In genomic region chr10:47175181-47176080, GRCh38 we compare ENCODE assay signal across 30 cellular contexts.
DNase-seq lines count a peak whose midpoint lies in the region; ATAC-seq and TF ChIP-seq lines count a peak whose summit lies in the region.
"Had no signal": no experiment of that assay in that cellular context is flagged by ENCODE, and none has a peak within 500 bp of the region (broad histone marks: within the 10 kb centered on the region; RNA-seq: fewer than 3 reads in every experiment).

No MANE protein-coding gene starts in this region.

- H3K4me3 ChIP-seq in fibroblast of pulmonary artery (replicated peaks; ENCODE audit: low read depth, low read length): no peak overlapping the region
- H3K4me3 ChIP-seq: A549, adrenal gland, HAP-1, thoracic aorta, uterus had no signal

- CTCF ChIA-PET in WTC11 (lab: Charles Lee): interaction anchor here (0.8 to 1.8 kb wide), 3 partner anchors 128 to 151 kb away, joined by 3 to 6 read pairs (median 5); no protein-coding TSS in a partner anchor

- no peak for DNase-seq in activated naive CD4-positive, alpha-beta T cell treated with Interleukin-2 at 50 U/mL for 16 hours
- DNase-seq in WTC11 (ENCODE audit: low spot score) (no peak), fibroblast of pulmonary artery (ENCODE audit: low read depth) (peak; percentile 16), HFFc6 (no peak), left ventricle myocardium superior (no peak), midbrain (lab: John Stamatoyannopoulos, UW) (no peak)
- no peak for DNase-seq in stimulated activated naive CD4-positive, alpha-beta T cell (lab: John Stamatoyannopoulos, UW)
- DNase-seq: activated CD4-positive, alpha-beta T cell treated with anti-CD3 and anti-CD28 coated beads, Interleukin-2, amount 10 ng/mL, durations not matched to agents 24 days and 14 days; activated naive CD4-positive, alpha-beta T cell; activated T-cell treated with anti-CD3 and anti-CD28 coated beads, Interleukin-2, amount 50 U/mL, for 4 hours; adrenal gland; brain microvascular endothelial cell; CD4-positive, alpha-beta memory T cell; DMS153; effector memory CD4-positive, alpha-beta T cell; erythroblast; Karpas-422; mammary epithelial cell; NCI-H510A; stimulated activated CD4-positive, alpha-beta T cell treated with anti-CD3 and anti-CD28 coated beads, Interleukin-15, amount 100 ng/mL, for 24 hours; uterus had no signal

- no peaks in the 10 kb centered on the region for H3K27me3 Mint-ChIP-seq in activated naive CD4-positive, alpha-beta T cell treated with anti-CD3 and anti-CD28 coated beads, Interleukin-2, amount 50 U/mL, for 24 hours
- H3K27me3 Mint-ChIP-seq in WTC11 (ENCODE audit: low read depth) (no peaks in the 10 kb centered on the region; the same call in 1 of the 2 replicates), HFFc6 (ENCODE audit: insufficient read depth) (peaks cover 4% of the 10 kb centered on the region)
- H3K27me3 Mint-ChIP-seq: CD4-positive, alpha-beta memory T cell; stimulated activated naive CD8-positive, alpha-beta T cell treated with anti-CD3 and anti-CD28 coated beads, Interleukin-15, Interleukin-2, amounts not matched to agents 100 ng/mL and 50 ng/mL, for 24 hours had no signal

- ATAC-seq in WTC11 (peak; percentile 44), left ventricle myocardium superior (no peak)
- ATAC-seq: A549; activated T-cell treated with anti-CD3 and anti-CD28 coated beads, Interleukin-2, amount 50 U/mL, for 4 hours; foreskin keratinocyte; Panc1 had no signal

- H3K36me3 Mint-ChIP-seq in activated naive CD4-positive, alpha-beta T cell treated with anti-CD3 and anti-CD28 coated beads, Interleukin-2, amount 50 U/mL, for 24 hours: no peaks in the 10 kb centered on the region
- peaks cover 8% of the 10 kb centered on the region for H3K36me3 Mint-ChIP-seq in WTC11
- H3K36me3 Mint-ChIP-seq in HFFc6 (ENCODE audit: low read depth): peaks cover 5% of the 10 kb centered on the region; the same call in 1 of the 2 replicates
- H3K36me3 Mint-ChIP-seq: CD4-positive, alpha-beta memory T cell had no signal

- intact Hi-C loops in left ventricle myocardium superior (cut with micrococcal nuclease): no loop called here

- POLR2A ChIA-PET in WTC11 (lab: Charles Lee): no interaction called here

- TF ChIP-seq CTCF in WTC11 (IDR thresholded peaks at IDR 0.05) (no peak), fibroblast of pulmonary artery (IDR thresholded peaks at IDR 0.05; ENCODE audit: low read length, missing control alignments) (no peak), HFFc6 (IDR thresholded peaks at IDR 0.05) (no peak)

- peaks cover 12% of the 10 kb centered on the region for H3K4me1 Mint-ChIP-seq in activated naive CD4-positive, alpha-beta T cell treated with anti-CD3 and anti-CD28 coated beads, Interleukin-2, amount 50 U/mL, for 24 hours
- H3K4me1 Mint-ChIP-seq in WTC11: peaks cover 11% of the 10 kb centered on the region
- peaks cover 55% of the 10 kb centered on the region for H3K4me1 Mint-ChIP-seq in HFFc6 (ENCODE audit: low read depth)
- H3K4me1 Mint-ChIP-seq: activated CD4-positive, alpha-beta T cell treated with anti-CD3 and anti-CD28 coated beads, Interleukin-2, amount 10 ng/mL, durations not matched to agents 24 days and 14 days had no signal

- H3K9me3 Mint-ChIP-seq in activated naive CD4-positive, alpha-beta T cell treated with anti-CD3 and anti-CD28 coated beads, Interleukin-2, amount 50 U/mL, for 24 hours: peaks cover 5% of the 10 kb centered on the region
- peaks cover 20% of the 10 kb centered on the region for H3K9me3 Mint-ChIP-seq in WTC11
- no peaks in the 10 kb centered on the region for H3K9me3 Mint-ChIP-seq in HFFc6
- H3K9me3 Mint-ChIP-seq: activated CD4-positive, alpha-beta T cell treated with anti-CD3 and anti-CD28 coated beads, Interleukin-2, amount 10 ng/mL, durations not matched to agents 24 days and 14 days; CD4-positive, alpha-beta memory T cell; stimulated activated naive CD8-positive, alpha-beta T cell treated with anti-CD3 and anti-CD28 coated beads, Interleukin-15, Interleukin-2, amounts not matched to agents 100 ng/mL and 50 ng/mL, for 24 hours; T-helper 2 cell treated with Interferon-gamma antibody and Interleukin-4, amounts not matched to agents 5 μg/mL and 100 μg/mL, for 36 hours had no signal

- H3K27ac Mint-ChIP-seq in activated naive CD4-positive, alpha-beta T cell treated with anti-CD3 and anti-CD28 coated beads, Interleukin-2, amount 50 U/mL, for 24 hours: peak overlapping the region; percentile 12
- H3K27ac Mint-ChIP-seq in WTC11: no peak overlapping the region
- H3K27ac Mint-ChIP-seq in HFFc6: no peak overlapping the region
- H3K27ac Mint-ChIP-seq: activated CD4-positive, alpha-beta T cell treated with anti-CD3 and anti-CD28 coated beads, Interleukin-2, amount 10 ng/mL, durations not matched to agents 24 days and 14 days; progenitor cell of endocrine pancreas; stimulated activated naive CD8-positive, alpha-beta T cell treated with anti-CD3 and anti-CD28 coated beads, Interleukin-15, Interleukin-2, amounts not matched to agents 100 ng/mL and 50 ng/mL, for 24 hours; T-helper 2 cell treated with Interferon-gamma antibody and Interleukin-4, amounts not matched to agents 5 μg/mL and 100 μg/mL, for 36 hours had no signal

- no peak overlapping the region for H3K4me3 Mint-ChIP-seq in activated naive CD4-positive, alpha-beta T cell treated with anti-CD3 and anti-CD28 coated beads, Interleukin-2, amount 50 U/mL, for 24 hours
- H3K4me3 Mint-ChIP-seq in WTC11 (no peak overlapping the region), HFFc6 (no peak overlapping the region)
- H3K4me3 Mint-ChIP-seq: activated CD4-positive, alpha-beta T cell treated with anti-CD3 and anti-CD28 coated beads, Interleukin-2, amount 10 ng/mL, durations not matched to agents 24 days and 14 days; activated T-cell treated with anti-CD3 and anti-CD28 coated beads, Interleukin-2, amount 50 U/mL, for 4 hours; stimulated activated naive CD8-positive, alpha-beta T cell treated with anti-CD3 and anti-CD28 coated beads, Interleukin-15, Interleukin-2, amounts not matched to agents 100 ng/mL and 50 ng/mL, for 24 hours; T-helper 2 cell treated with Interferon-gamma antibody and Interleukin-4, amounts not matched to agents 5 μg/mL and 100 μg/mL, for 36 hours had no signal

TF ChIP-seq in WTC11, 78 proteins besides CTCF, POLR2A, EP300 and RAD21 (continues in another document):
- TF ChIP-seq, protein P1, sequence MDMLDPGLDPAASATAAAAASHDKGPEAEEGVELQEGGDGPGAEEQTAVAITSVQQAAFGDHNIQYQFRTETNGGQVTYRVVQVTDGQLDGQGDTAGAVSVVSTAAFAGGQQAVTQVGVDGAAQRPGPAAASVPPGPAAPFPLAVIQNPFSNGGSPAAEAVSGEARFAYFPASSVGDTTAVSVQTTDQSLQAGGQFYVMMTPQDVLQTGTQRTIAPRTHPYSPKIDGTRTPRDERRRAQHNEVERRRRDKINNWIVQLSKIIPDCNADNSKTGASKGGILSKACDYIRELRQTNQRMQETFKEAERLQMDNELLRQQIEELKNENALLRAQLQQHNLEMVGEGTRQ (CRISPR knock-in tag; IDR thresholded peaks at IDR 0.05): no peak
- TF ChIP-seq ZBTB21 (CRISPR knock-in tag; IDR thresholded peaks at IDR 0.05; ENCODE audit: borderline replicate concordance) (no peak), SMAD4 (CRISPR knock-in tag; IDR thresholded peaks at IDR 0.05) (no peak), CDX4 (CRISPR knock-in tag; IDR thresholded peaks at IDR 0.05; ENCODE audit: borderline replicate concordance) (no peak), ZMAT4 (CRISPR knock-in tag; IDR thresholded peaks at IDR 0.05) (no peak), NFATC4 (CRISPR knock-in tag; IDR thresholded peaks at IDR 0.05) (no peak), NR2C2 (CRISPR knock-in tag; IDR thresholded peaks at IDR 0.05) (no peak), SMAD3 (CRISPR knock-in tag; IDR thresholded peaks at IDR 0.05; ENCODE audit: borderline replicate concordance) (no peak), ZNF121 (CRISPR knock-in tag; IDR thresholded peaks at IDR 0.05) (no peak), ZNF263 (CRISPR knock-in tag; IDR thresholded peaks at IDR 0.05; ENCODE audit: low read depth) (no peak), E2F4 (CRISPR knock-in tag; IDR thresholded peaks at IDR 0.05; ENCODE audit: borderline replicate concordance, low read depth) (no peak)
- TF ChIP-seq, protein P2, sequence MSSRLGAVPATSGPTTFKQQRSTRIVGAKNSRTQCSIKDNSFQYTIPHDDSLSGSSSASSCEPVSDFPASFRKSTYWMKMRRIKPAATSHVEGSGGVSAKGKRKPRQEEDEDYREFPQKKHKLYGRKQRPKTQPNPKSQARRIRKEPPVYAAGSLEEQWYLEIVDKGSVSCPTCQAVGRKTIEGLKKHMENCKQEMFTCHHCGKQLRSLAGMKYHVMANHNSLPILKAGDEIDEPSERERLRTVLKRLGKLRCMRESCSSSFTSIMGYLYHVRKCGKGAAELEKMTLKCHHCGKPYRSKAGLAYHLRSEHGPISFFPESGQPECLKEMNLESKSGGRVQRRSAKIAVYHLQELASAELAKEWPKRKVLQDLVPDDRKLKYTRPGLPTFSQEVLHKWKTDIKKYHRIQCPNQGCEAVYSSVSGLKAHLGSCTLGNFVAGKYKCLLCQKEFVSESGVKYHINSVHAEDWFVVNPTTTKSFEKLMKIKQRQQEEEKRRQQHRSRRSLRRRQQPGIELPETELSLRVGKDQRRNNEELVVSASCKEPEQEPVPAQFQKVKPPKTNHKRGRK (CRISPR knock-in tag; IDR thresholded peaks at IDR 0.05; ENCODE audit: borderline replicate concordance): no peak
